ENCODE assay signal across 9 cellular contexts in the genomic region with DNA sequence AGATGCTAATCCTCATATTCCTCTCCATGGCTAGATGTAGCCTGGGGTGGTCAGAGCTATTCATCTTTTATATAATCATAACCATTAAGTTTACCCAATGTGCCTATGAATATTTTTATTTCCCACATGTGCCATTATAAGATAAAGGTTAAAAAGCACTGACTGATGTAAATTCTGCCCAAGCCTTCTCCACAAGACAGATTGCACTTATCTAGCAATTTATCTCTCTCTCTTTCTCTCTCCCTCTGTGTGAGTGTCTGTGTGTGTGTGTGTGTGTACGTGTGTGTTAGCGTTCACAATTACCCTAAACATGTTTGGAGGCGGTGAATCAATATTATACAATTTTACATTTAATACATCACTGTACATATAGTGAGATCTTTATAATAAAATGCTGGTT. TPM values are rescaled to one million over a fixed set of nuclear protein-coding genes. Genes with fewer than 3 reads are reported as not detected.
"Had no signal": no experiment of that assay in that cellular context is flagged by ENCODE, and none has a peak within 500 bp of the region (broad histone marks: within the 10 kb centered on the region; RNA-seq: fewer than 3 reads in every experiment).

No MANE protein-coding gene starts in this region.

- ATAC-seq: HCT116, HepG2 had no signal

- H3K27ac ChIP-seq: GM23248, HL-60 had no signal

- H2AFZ ChIP-seq: GM23248 had no signal

- H3K9ac ChIP-seq: GM23248 had no signal

- H3K27me3 Mint-ChIP-seq: IgD-negative memory B cell had no signal

- H3K4me3 Mint-ChIP-seq: HFFc6, IgD-negative memory B cell had no signal

- H3K4me1 ChIP-seq: HAP-1 had no signal

- H3K4me1 Mint-ChIP-seq: IgD-negative memory B cell had no signal

- H3K9me3 ChIP-seq: HAP-1 had no signal

- DNase-seq: GM23248, GOT3, H7, HFFc6 had no signal

- H3K27ac Mint-ChIP-seq: HFFc6, IgD-negative memory B cell had no signal

- H3K36me3 ChIP-seq: HAP-1 had no signal

- H3K4me3 ChIP-seq: GM23248, HAP-1 had no signal

RNA-seq across cellular contexts. Expression of gene ANO5, which starts 41.1 kb away (rescaled TPM):
- total RNA-seq: GM23248, HFFc6 had no signal
- polyA plus RNA-seq: GM23248, IgD-negative memory B cell had no signal
